ENCODE assay signal across 22 cellular contexts in the genomic region with DNA sequence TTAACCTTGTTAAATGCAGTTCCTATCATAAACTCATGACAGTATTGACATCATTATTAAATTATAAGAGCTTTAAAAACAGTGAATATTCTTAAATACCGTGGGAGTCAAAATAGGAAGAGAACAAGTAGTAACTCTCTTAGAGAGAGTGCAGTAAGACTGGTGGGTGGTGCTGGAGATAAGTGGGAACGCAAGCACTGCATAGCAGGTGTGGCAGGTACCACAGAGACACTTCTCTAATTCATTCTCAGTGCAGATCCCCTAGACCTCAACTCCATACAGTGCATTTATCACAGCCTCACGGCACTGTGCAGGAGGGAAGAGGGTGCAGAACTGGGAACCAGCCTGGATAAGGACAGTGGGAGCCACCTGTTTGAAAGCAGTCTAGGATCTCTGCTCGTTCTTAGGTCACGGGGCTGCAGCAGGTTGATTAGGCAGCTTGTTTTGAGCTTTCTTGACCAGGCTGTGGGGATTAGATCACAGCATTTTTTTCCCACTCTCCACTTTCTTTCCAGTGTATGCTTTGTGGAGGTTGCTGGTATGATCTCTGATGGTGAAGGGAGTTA.
DNase-seq lines count a peak whose midpoint lies in the region; ATAC-seq, FAIRE-seq and TF ChIP-seq lines count a peak whose summit lies in the region.
"Had no signal": no experiment of that assay in that cellular context is flagged by ENCODE, and none has a peak within 500 bp of the region (broad histone marks: within the 10 kb centered on the region; RNA-seq: fewer than 3 reads in every experiment).

No MANE protein-coding gene starts in this region.

- FAIRE-seq in K562 (lab: Jason Lieb, UNC), result peak; percentile 58

- no peak for TF ChIP-seq EP300 in K562 (IDR thresholded peaks at IDR 0.05; ENCODE audit: low read length)
- no peak for TF ChIP-seq EP300 in suprapubic skin (IDR thresholded peaks at IDR 0.05)

- H3K27me3 ChIP-seq in K562 (ENCODE audit: control insufficient read depth in 2 of 2, insufficient read depth in 2 of 2, low read length in 2 of 2) (peaks cover 0 to 6% of the 10 kb centered on the region in 2 experiments; a peak in 1 of 5 replicates), neutrophil (no peaks in the 10 kb centered on the region), suprapubic skin (no peaks in the 10 kb centered on the region)
- H3K27me3 ChIP-seq: BE2C, esophagus muscularis mucosa, stomach, upper lobe of left lung had no signal

- TF ChIP-seq POLR2A in K562 (conservative IDR thresholded peaks at IDR 0.05) (no peak), suprapubic skin (IDR thresholded peaks at IDR 0.05) (no peak)

- H3K9me1 ChIP-seq in K562 (ENCODE audit: control insufficient read depth, insufficient read depth, low read length), result no peaks in the 10 kb centered on the region

- no peaks in the 10 kb centered on the region for H3K9me3 ChIP-seq in K562 (replicated peaks; ENCODE audit: control insufficient read depth, insufficient read depth, low read depth, low read length)
- H3K9me3 ChIP-seq in neutrophil, result no peaks in the 10 kb centered on the region
- no peaks in the 10 kb centered on the region for H3K9me3 ChIP-seq in suprapubic skin
- H3K9me3 ChIP-seq: BE2C, esophagus muscularis mucosa, psoas muscle, stomach, upper lobe of left lung had no signal

- H4K20me1 ChIP-seq in K562 (replicated peaks; ENCODE audit: control insufficient read depth, insufficient read depth, low read length), result no peaks in the 10 kb centered on the region

- no peak overlapping the region for H3K27ac ChIP-seq in K562 (ENCODE audit: extremely low read depth, low read depth, low read length)
- peak overlapping the region; percentile 44 for H3K27ac ChIP-seq in neutrophil
- no peak overlapping the region for H3K27ac ChIP-seq in suprapubic skin
- H3K27ac ChIP-seq: 22Rv1, esophagus muscularis mucosa, psoas muscle, skin epidermis had no signal

- H3K4me3 Mint-ChIP-seq in Calu3 (ENCODE audit: low read depth, unreplicated experiment), result no peak overlapping the region
- H3K4me3 Mint-ChIP-seq: activated CD8-positive, alpha-beta memory T cell treated with anti-CD3 and anti-CD28 coated beads, Interleukin-2, amount 10 ng/mL, durations not matched to agents 7 days and 5 days; GM23338 had no signal

- peak overlapping the region in 1 of 2 experiments; percentile 64; a peak in 1 of 4 replicates for H3K9ac ChIP-seq in K562 (ENCODE audit: insufficient read depth in 1 of 2, low read depth in 2 of 2, low read length in 2 of 2)

- intact Hi-C loops in Calu3 (cut with micrococcal nuclease; ENCODE audit: unreplicated experiment) (no loop called here), K562 (cut with micrococcal nuclease) (no loop called here)

- H3K4me2 ChIP-seq in K562 (ENCODE audit: insufficient read depth, low read length), result peak overlapping the region; percentile 13
- H3K4me2 ChIP-seq: GM23338 had no signal

- H3K9me3 Mint-ChIP-seq in Calu3 (ENCODE audit: low read depth, unreplicated experiment), result no peaks in the 10 kb centered on the region
- H3K9me3 Mint-ChIP-seq: GM23338 had no signal

- H3K4me1 ChIP-seq in K562 (replicated peaks in 1 of 2; ENCODE audit: control insufficient read depth in 2 of 2, insufficient read depth in 2 of 2, low read length in 2 of 2) (peaks cover 8 to 15% of the 10 kb centered on the region in 2 experiments; a peak in 4 of 5 replicates), neutrophil (ENCODE audit: control insufficient read depth in 1 of 2, insufficient read depth in 1 of 2, low read depth in 1 of 2, low read length in 1 of 2) (peaks cover 34 to 54% of the 10 kb centered on the region in 2 experiments), suprapubic skin (peaks cover 6% of the 10 kb centered on the region)

- no TSS peak for BruUV-seq in Calu3 (replicated peaks; lab: Mats Ljungman, UMichigan)
- no TSS peak for BruUV-seq in K562 (replicated peaks; lab: Mats Ljungman, UMichigan)

- no peaks in the 10 kb centered on the region for H3K79me2 ChIP-seq in K562 (ENCODE audit: control insufficient read depth, insufficient read depth, low read length)

- H2AFZ ChIP-seq in K562 (ENCODE audit: low read depth, low read length), result no peak overlapping the region
- H2AFZ ChIP-seq: GM23338 had no signal

- in situ Hi-C loops in K562 (cut with MboI), result no loop called here

- H3K36me3 ChIP-seq in K562 (ENCODE audit: control insufficient read depth, insufficient read depth, low read length) (no peaks in the 10 kb centered on the region), neutrophil (no peaks in the 10 kb centered on the region), suprapubic skin (peaks cover 14% of the 10 kb centered on the region)
- H3K36me3 ChIP-seq: BE2C, esophagus muscularis mucosa had no signal

- no peaks in the 10 kb centered on the region for H3K27me3 Mint-ChIP-seq in Calu3 (ENCODE audit: unreplicated experiment)
- H3K27me3 Mint-ChIP-seq: activated CD8-positive, alpha-beta memory T cell treated with anti-CD3 and anti-CD28 coated beads, Interleukin-2, amount 10 ng/mL, durations not matched to agents 7 days and 5 days had no signal

- peak overlapping the region; percentile 53 for H3K27ac Mint-ChIP-seq in Calu3 (ENCODE audit: unreplicated experiment)
- H3K27ac Mint-ChIP-seq: activated CD8-positive, alpha-beta memory T cell treated with anti-CD3 and anti-CD28 coated beads, Interleukin-2, amount 10 ng/mL, durations not matched to agents 7 days and 5 days; GM23338 had no signal

- peaks cover 34% of the 10 kb centered on the region for H3K4me1 Mint-ChIP-seq in Calu3 (ENCODE audit: low read depth, unreplicated experiment)

- DNase-seq in NCI-H1417 (lab: John Stamatoyannopoulos, UW) (peak in 2 of 3 experiments; percentile 21 to 25), NCI-H1417 treated with DMSO at 0.1 percent for 48 hours (lab: John Stamatoyannopoulos, UW) (no peak), Calu3 (no peak), K562 (ENCODE audit: extremely low read depth in 1 of 4, low spot score in 3 of 4) (peak in 2 of 4 experiments; percentile 16 to 19), suprapubic skin (ENCODE audit: low spot score in 2 of 2) (no peak), NCI-H128 (lab: John Stamatoyannopoulos, UW; ENCODE audit: unreplicated experiment) (no peak)
- DNase-seq: activated CD4-positive, CD25-positive, alpha-beta regulatory T cell treated with anti-CD3 and anti-CD28 coated beads, Interleukin-2, amount 50 U/mL, for 72 hours; activated CD8-positive, alpha-beta memory T cell treated with anti-CD3 and anti-CD28 coated beads, Interleukin-2, amount 10 ng/mL, durations not matched to agents 7 days and 5 days; BE2C; effector memory CD4-positive, alpha-beta T cell; mesendoderm; NCI-H146; psoas muscle; stimulated activated CD4-positive, alpha-beta T cell treated with anti-CD3 and anti-CD28 coated beads, Interleukin-2, amount 100 ng/mL, for 24 hours; stomach had no signal

- ATAC-seq in K562, result peak; percentile 66
- no peak for ATAC-seq in HG03520 (IDR thresholded peaks at IDR 0.05; ENCODE audit: unreplicated experiment)
- ATAC-seq: activated CD8-positive, alpha-beta memory T cell treated with anti-CD3 and anti-CD28 coated beads, Interleukin-2, amount 10 ng/mL, durations not matched to agents 7 days and 5 days; GM23338; psoas muscle had no signal

- TF ChIP-seq CTCF in Calu3 (IDR thresholded peaks at IDR 0.05; ENCODE audit: unreplicated experiment) (no peak), K562 (IDR thresholded peaks at IDR 0.05 in 2 of 3, conservative IDR thresholded peaks at IDR 0.05 in 1 of 3; ENCODE audit: insufficient read depth in 2 of 3, low read depth in 1 of 3, low read length in 3 of 3) (no peak), neutrophil (IDR thresholded peaks at IDR 0.05) (no peak), suprapubic skin (IDR thresholded peaks at IDR 0.05) (no peak)

- no peak for TF ChIP-seq RAD21 in K562 (CRISPR knock-in tag; conservative IDR thresholded peaks at IDR 0.05 in 1 of 2, IDR thresholded peaks at IDR 0.05 in 1 of 2)

- CTCF ChIA-PET in Calu3 (lab: Charles Lee), result no interaction called here
- CTCF ChIA-PET in K562 (lab: Yijun Ruan, JAX; ENCODE audit: low intra/inter-chr PET ratio), result interaction anchor here (0.5 kb wide), 1 partner anchor 358 kb away, joined by 3 read pairs; no protein-coding TSS in a partner anchor

- WGBS in K562 (ENCODE audit: insufficient coverage, low coverage, missing lambda C conversion rate), result 2% methylated on average over 5 of the region's 5 CpGs
- WGBS in suprapubic skin, result 93% methylated on average over 5 of the region's 5 CpGs

- H3K4me3 ChIP-seq in K562, result no peak overlapping the region
- H3K4me3 ChIP-seq in neutrophil (ENCODE audit: low read depth in 1 of 2, low read length in 1 of 2), result no peak overlapping the region
- H3K4me3 ChIP-seq in suprapubic skin, result no peak overlapping the region
- H3K4me3 ChIP-seq: esophagus muscularis mucosa, GM23338, psoas muscle, skin epidermis, stomach, upper lobe of left lung had no signal

- POLR2A ChIA-PET in K562 (lab: Yijun Ruan, JAX), result no interaction called here

- peaks cover 3% of the 10 kb centered on the region for H3K36me3 Mint-ChIP-seq in Calu3 (ENCODE audit: insufficient read depth, unreplicated experiment)

TF ChIP-seq in K562, 482 proteins besides CTCF, POLR2A, EP300 and RAD21:
- TF ChIP-seq CBFA2T3 (IDR thresholded peaks at IDR 0.05) (peak; percentile 28; the same call in 1 of the 2 replicates), ZNF311 (CRISPR knock-in tag; IDR thresholded peaks at IDR 0.05) (no peak), ZFP36 (IDR thresholded peaks at IDR 0.05; ENCODE audit: low read depth, low read length, partially characterized antibody) (no peak), ESRRB (CRISPR knock-in tag; IDR thresholded peaks at IDR 0.05; ENCODE audit: borderline replicate concordance) (no peak), CBFA2T2 (conservative IDR thresholded peaks at IDR 0.05) (peak; percentile 18; the same call in 1 of the 2 replicates), TSC22D4 (tag; IDR thresholded peaks at IDR 0.05) (no peak)

Comparison
In these comparisons a context has a peak if more than half of its experiments do, and no peak if none do; other contexts are left out.
1. DNase-seq: peak in NCI-H1417 (2 of 3); none in NCI-H1417 treated with DMSO at 0.1 percent for 48 hours (single experiment), Calu3 (single experiment), suprapubic skin (0 of 2) and NCI-H128 (single experiment).